Comparison of ENCODE assay signal across 34 cellular contexts in the genomic region with DNA sequence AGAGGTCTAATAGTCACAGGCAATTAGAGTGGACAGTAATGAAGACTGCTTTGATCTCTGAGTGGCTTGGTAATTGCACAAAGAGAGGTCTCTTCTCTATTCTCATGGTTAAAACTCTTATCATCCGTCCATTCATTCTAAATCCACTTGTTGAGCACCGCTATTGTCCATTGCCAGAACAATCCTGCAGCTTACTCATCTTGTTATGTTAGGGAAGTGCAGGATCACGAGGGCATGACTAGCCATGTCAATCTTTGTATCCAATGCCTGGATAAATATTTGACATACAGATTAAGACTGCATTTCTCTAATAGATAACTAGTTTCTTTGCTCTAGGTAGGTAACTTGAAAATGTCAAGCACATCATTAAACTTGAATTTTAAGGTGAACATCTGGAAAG. TPM values are rescaled to one million over a fixed set of nuclear protein-coding genes. Genes with fewer than 3 reads are reported as not detected.
A peak's percentile ranks its signal among the peaks of the same experiment; 100 is the strongest.
DNase-seq lines count a peak whose midpoint lies in the region; ATAC-seq, FAIRE-seq and TF ChIP-seq lines count a peak whose summit lies in the region.
"Had no signal": no experiment of that assay in that cellular context is flagged by ENCODE, and none has a peak within 500 bp of the region (broad histone marks: within the 10 kb centered on the region; RNA-seq: fewer than 3 reads in every experiment).

No MANE protein-coding gene starts in this region.

- H3K79me2 ChIP-seq in K562 (ENCODE audit: control insufficient read depth, insufficient read depth, low read length) (no peaks in the 10 kb centered on the region), hepatocyte (no peaks in the 10 kb centered on the region), trophoblast cell (ENCODE audit: control insufficient read depth, insufficient read depth, low read length, poor library complexity) (no peaks in the 10 kb centered on the region)

- BruUV-seq in K562 (replicated peaks; lab: Mats Ljungman, UMichigan) = no TSS peak

- FAIRE-seq in K562 (lab: Jason Lieb, UNC) = no peak
- FAIRE-seq: GM18507, kidney had no signal

- TF ChIP-seq POLR2A in K562 (conservative IDR thresholded peaks at IDR 0.05) = no peak
- TF ChIP-seq POLR2A in suprapubic skin (IDR thresholded peaks at IDR 0.05) = no peak

- H3K79me1 ChIP-seq in trophoblast cell (ENCODE audit: low read length) = no peaks in the 10 kb centered on the region

- no peaks in the 10 kb centered on the region for H4K20me1 ChIP-seq in K562 (replicated peaks; ENCODE audit: control insufficient read depth, insufficient read depth, low read length)
- no peaks in the 10 kb centered on the region for H4K20me1 ChIP-seq in hepatocyte (ENCODE audit: insufficient read depth, poor library complexity, severe bottlenecking)

- WGBS in K562 (ENCODE audit: insufficient coverage, low coverage, missing lambda C conversion rate) = 0% methylated on average over 3 of the region's 3 CpGs
- WGBS in hepatocyte (ENCODE audit: low lambda C conversion rate, missing lambda C conversion rate) = 64% methylated on average over 3 of the region's 3 CpGs
- 75% methylated on average over 3 of the region's 3 CpGs for WGBS in suprapubic skin
- WGBS in trophoblast cell (ENCODE audit: extremely low coverage, insufficient coverage, insufficient read length) = no CpG with 5 or more reads among the region's 3 CpGs

- POLR2A ChIA-PET in K562 (lab: Yijun Ruan, JAX) = interaction anchor here (0.6 kb wide), 1 partner anchor 23 kb away, joined by 3 read pairs; no protein-coding TSS in a partner anchor

- H3K4me1 ChIP-seq in K562 (replicated peaks in 1 of 2; ENCODE audit: control insufficient read depth in 2 of 2, insufficient read depth in 2 of 2, low read length in 2 of 2) (peaks cover 3 to 4% of the 10 kb centered on the region in 2 experiments; a peak in 3 of 5 replicates), hepatocyte (ENCODE audit: insufficient read depth) (no peaks in the 10 kb centered on the region), suprapubic skin (peaks cover 8% of the 10 kb centered on the region), trophoblast cell (ENCODE audit: control insufficient read depth in 1 of 2, insufficient read depth in 2 of 2, low read length in 2 of 2) (no peaks in the 10 kb centered on the region)
- H3K4me1 ChIP-seq: lower lobe of right lung, neural progenitor cell had no signal

- no peak overlapping the region for H2BK12ac ChIP-seq in trophoblast cell (ENCODE audit: low read length)

- H2AFZ ChIP-seq in K562 (ENCODE audit: low read depth, low read length) (no peak overlapping the region), hepatocyte (no peak overlapping the region), trophoblast cell (ENCODE audit: insufficient read depth, low read length, poor library complexity) (no peak overlapping the region)
- H2AFZ ChIP-seq: neural progenitor cell had no signal

- peak; percentile 1 for DNase-seq in AG08396 (ENCODE audit: low spot score)
- peak; percentile 55 for DNase-seq in Caki2 (ENCODE audit: low read depth)
- no peak for DNase-seq in K562 (ENCODE audit: extremely low read depth in 1 of 4, low spot score in 3 of 4)
- peak; percentile 34 for DNase-seq in hepatocyte (ENCODE audit: low spot score)
- no peak for DNase-seq in suprapubic skin (ENCODE audit: low spot score in 2 of 2)
- DNase-seq in RKO (ENCODE audit: low spot score) = no peak
- no peak for DNase-seq in trophoblast cell
- DNase-seq in stimulated activated naive CD4-positive, alpha-beta T cell treated with Interleukin-2 at 50 U/mL for 16 hours (lab: John Stamatoyannopoulos, UW) = no peak
- DNase-seq: activated CD4-positive, alpha-beta memory T cell treated with anti-CD3 and anti-CD28 coated beads for 36 hours; activated effector memory CD4-positive, alpha-beta T cell treated with Interleukin-2 at 50 U/mL for 16 hours; activated naive CD8-positive, alpha-beta T cell treated with anti-CD3 and anti-CD28 coated beads, Interleukin-2, amount 50 U/mL, for 24 hours; body of pancreas; CD4-positive, alpha-beta T cell; DMS153; effector memory CD4-positive, alpha-beta T cell; GDM1; HFFc6; KG1; kidney; lower lobe of right lung; MV-4-11; NCI-H1930; NCI-H524; posterior cingulate gyrus; stomach; T-helper 1 cell had no signal

- no peak overlapping the region for H2BK5ac ChIP-seq in trophoblast cell (ENCODE audit: low read depth, low read length, poor library complexity)

- no peak overlapping the region for H3K18ac ChIP-seq in trophoblast cell (ENCODE audit: low read length)

- H3K9ac ChIP-seq in K562 (ENCODE audit: insufficient read depth in 1 of 2, low read depth in 2 of 2, low read length in 2 of 2) (no peak overlapping the region), trophoblast cell (ENCODE audit: low read length) (no peak overlapping the region)
- H3K9ac ChIP-seq: neural progenitor cell had no signal

- in situ Hi-C loops in Caki2 (cut with HindIII; ENCODE audit: low pct_unique_long_range_greater_than_20kb, low sequenced_read_pairs) (no loop called here), K562 (cut with MboI) (loop anchor here (10.0 kb wide), 1 partner anchor 369 kb away; a partner anchor contains a TSS)

- no peak for ATAC-seq in K562
- ATAC-seq: activated CD4-positive, CD25-positive, alpha-beta regulatory T cell treated with anti-CD3 and anti-CD28 coated beads, Interleukin-2, amount 50 U/mL, for 24 hours; activated naive CD8-positive, alpha-beta T cell treated with anti-CD3 and anti-CD28 coated beads, Interleukin-2, amount 50 U/mL, for 24 hours; body of pancreas; lower lobe of right lung had no signal

- no peak overlapping the region for H3K27ac ChIP-seq in K562 (ENCODE audit: extremely low read depth, low read depth, low read length)
- H3K27ac ChIP-seq in hepatocyte = peak overlapping the region; percentile 27
- H3K27ac ChIP-seq in suprapubic skin = no peak overlapping the region
- no peak overlapping the region for H3K27ac ChIP-seq in trophoblast cell (ENCODE audit: low read depth, low read length)
- H3K27ac ChIP-seq: body of pancreas, esophagus muscularis mucosa, lower lobe of right lung, neural progenitor cell, SJSA1, stomach, tibial nerve had no signal

- H4K8ac ChIP-seq in trophoblast cell (ENCODE audit: low read depth, low read length) = no peak overlapping the region

- intact Hi-C loops in K562 (cut with micrococcal nuclease) = loop anchor here (10.0 kb wide), 1 partner anchor 191 kb away; no protein-coding TSS in a partner anchor

- H3K9me2 ChIP-seq in hepatocyte (replicated peaks; ENCODE audit: insufficient read depth) = no peaks in the 10 kb centered on the region

- H3K36me3 ChIP-seq in K562 (ENCODE audit: control insufficient read depth, insufficient read depth, low read length) (no peaks in the 10 kb centered on the region), hepatocyte (replicated peaks; ENCODE audit: insufficient read depth, low read depth) (no peaks in the 10 kb centered on the region), suprapubic skin (no peaks in the 10 kb centered on the region), trophoblast cell (ENCODE audit: control insufficient read depth in 1 of 2, insufficient read depth in 2 of 2, low read length in 2 of 2) (no peaks in the 10 kb centered on the region)
- H3K36me3 ChIP-seq: neural progenitor cell, SJSA1 had no signal

- H2BK120ac ChIP-seq in trophoblast cell (ENCODE audit: insufficient read depth, low read length, poor library complexity) = no peak overlapping the region

- TF ChIP-seq EP300 in K562 (IDR thresholded peaks at IDR 0.05; ENCODE audit: low read length) (no peak), suprapubic skin (IDR thresholded peaks at IDR 0.05) (no peak)

- H3K4ac ChIP-seq in trophoblast cell (ENCODE audit: low read depth, low read length) = no peak overlapping the region

- H3K4me3 ChIP-seq in K562 = no peak overlapping the region
- H3K4me3 ChIP-seq in hepatocyte = no peak overlapping the region
- no peak overlapping the region for H3K4me3 ChIP-seq in suprapubic skin
- no peak overlapping the region for H3K4me3 ChIP-seq in trophoblast cell (ENCODE audit: low read depth, low read length)
- H3K4me3 ChIP-seq: body of pancreas, esophagus muscularis mucosa, lower lobe of right lung, neural progenitor cell, SJSA1, stomach, tibial nerve had no signal

- H3K23ac ChIP-seq in trophoblast cell (ENCODE audit: low read length) = no peak overlapping the region

- H4K12ac ChIP-seq in trophoblast cell (ENCODE audit: low read depth, low read length) = no peak overlapping the region

- no peak overlapping the region for H2AK5ac ChIP-seq in trophoblast cell (ENCODE audit: low read length)

- CTCF ChIA-PET in K562 (lab: Yijun Ruan, JAX; ENCODE audit: low intra/inter-chr PET ratio) = no interaction called here

- H3K9me3 ChIP-seq in K562 (replicated peaks; ENCODE audit: control insufficient read depth, insufficient read depth, low read depth, low read length) (no peaks in the 10 kb centered on the region), hepatocyte (ENCODE audit: low read depth) (no peaks in the 10 kb centered on the region), suprapubic skin (no peaks in the 10 kb centered on the region), trophoblast cell (ENCODE audit: insufficient read depth, low read depth, low read length) (no peaks in the 10 kb centered on the region)
- H3K9me3 ChIP-seq: body of pancreas, esophagus muscularis mucosa, lower lobe of right lung, SJSA1, stomach, tibial nerve had no signal

- H3K4me2 ChIP-seq in K562 (ENCODE audit: insufficient read depth, low read length) (no peak overlapping the region), hepatocyte (no peak overlapping the region), trophoblast cell (ENCODE audit: low read length) (no peak overlapping the region)
- H3K4me2 ChIP-seq: neural progenitor cell had no signal

- no peak overlapping the region for H4K91ac ChIP-seq in trophoblast cell (ENCODE audit: low read depth, low read length)

- no peak for TF ChIP-seq CTCF in K562 (IDR thresholded peaks at IDR 0.05 in 2 of 3, conservative IDR thresholded peaks at IDR 0.05 in 1 of 3; ENCODE audit: insufficient read depth in 2 of 3, low read depth in 1 of 3, low read length in 3 of 3)
- no peak for TF ChIP-seq CTCF in hepatocyte (IDR thresholded peaks at IDR 0.05; ENCODE audit: poor library complexity)
- no peak for TF ChIP-seq CTCF in suprapubic skin (IDR thresholded peaks at IDR 0.05)

- H3K9me1 ChIP-seq in K562 (ENCODE audit: control insufficient read depth, insufficient read depth, low read length) = no peaks in the 10 kb centered on the region

- no peak overlapping the region for H3K14ac ChIP-seq in trophoblast cell (ENCODE audit: low read length)

- H3K27me3 ChIP-seq in K562 (ENCODE audit: control insufficient read depth in 2 of 2, insufficient read depth in 2 of 2, low read length in 2 of 2) = peaks cover 37 to 48% of the 10 kb centered on the region in 2 experiments
- H3K27me3 ChIP-seq in hepatocyte = peaks cover 10% of the 10 kb centered on the region
- H3K27me3 ChIP-seq in suprapubic skin = peaks cover 23% of the 10 kb centered on the region
- H3K27me3 ChIP-seq in trophoblast cell (ENCODE audit: insufficient read depth, low read length) = no peaks in the 10 kb centered on the region

- TF ChIP-seq RAD21 in K562 (CRISPR knock-in tag; conservative IDR thresholded peaks at IDR 0.05 in 1 of 2, IDR thresholded peaks at IDR 0.05 in 1 of 2) = no peak

RNA-seq across cellular contexts. Expression of a gene that starts 14.9 kb away (rescaled TPM):
- total RNA-seq in Caki2 (2014; rRNA removed; shearing (Covaris generic); ENCODE audit: low replicate concordance) = 2.8 TPM in 1 of 2 replicates, not detected in the other
- not detected in 2 replicates for total RNA-seq in K562 (2011; cell fraction: chromatin; rRNA removed; ENCODE audit: low replicate concordance)
- not detected in 2 replicates for total RNA-seq in K562 (2011; cell fraction: nucleolus; rRNA removed)
- not detected in 2 replicates for total RNA-seq in K562 (2011; cell fraction: nucleoplasm; rRNA removed)
- total RNA-seq in K562 (2014; rRNA removed) = not detected in 2 replicates
- not detected in 2 replicates for total RNA-seq in K562 (2014; rRNA removed; fragmentation: Illumina TruSeq; extraction: Trizol)
- not detected in 2 replicates for total RNA-seq in K562 (2015; rRNA removed; fragmentation: Illumina TruSeq; extraction: Trizol)
- 0.20 and 0.29 TPM in 2 replicates for total RNA-seq in K562 (2021)
- polyA plus RNA-seq in K562 (2011; rRNA removed) = not detected in 2 replicates
- polyA plus RNA-seq in K562 (2011; cell fraction: cytosol; rRNA removed) = not detected in 2 replicates
- not detected in 2 replicates for polyA plus RNA-seq in K562 (2011; cell fraction: nucleus; rRNA removed)
- polyA plus RNA-seq in K562 (2012) = not detected in 2 replicates
- polyA plus RNA-seq in K562 (2014; fragmentation: Illumina TruSeq; extraction: Trizol) = not detected in 2 replicates
- polyA plus RNA-seq in K562 (2014; fragmentation: Nextera tagmentation; extraction: Ambion mirVana) = not detected
- polyA plus RNA-seq in K562 (2014; rRNA removed) = not detected in 2 replicates
- polyA minus RNA-seq in K562 (2011; rRNA and poly(A)+ RNA removed) = not detected in 2 replicates
- polyA minus RNA-seq in K562 (2011; cell fraction: cytosol; rRNA and poly(A)+ RNA removed) = not detected in 2 replicates
- polyA minus RNA-seq in K562 (2011; cell fraction: nucleus; rRNA and poly(A)+ RNA removed) = not detected in 2 replicates
- 38.3 and 55.5 TPM in 2 replicates for total RNA-seq in hepatocyte
- 207 and 233 TPM in 2 replicates for polyA plus RNA-seq in hepatocyte
- total RNA-seq in suprapubic skin = 1 to 10 TPM in 3 of 4 donors, not detected in 1; 2.7 to 4.7 (median 3.0) TPM
- polyA plus RNA-seq in trophoblast cell (2013) = 0.14 and 0.19 TPM in 2 replicates
- total RNA-seq: CD4-positive, alpha-beta T cell; HFFc6; HT-29; RPMI7951 had no signal

Comparison
In these comparisons a context has a peak if more than half of its experiments do, and no peak if none do; other contexts are left out.
1. DNase-seq: peak in AG08396 (single experiment), Caki2 (single experiment) and hepatocyte (single experiment); none in K562 (0 of 4), suprapubic skin (0 of 2), RKO (single experiment), trophoblast cell (0 of 2) and stimulated activated naive CD4-positive, alpha-beta T cell treated with Interleukin-2 at 50 U/mL for 16 hours (single experiment).